Comparison of ENCODE assay signal across 15 cellular contexts in genomic region chr1:234120327-234120944, GRCh38.
A peak's percentile ranks its signal among the peaks of the same experiment; 100 is the strongest.
DNase-seq lines count a peak whose midpoint lies in the region; ATAC-seq and TF ChIP-seq lines count a peak whose summit lies in the region.
"Had no signal": no experiment of that assay in that cellular context is flagged by ENCODE, and none has a peak within 500 bp of the region (broad histone marks: within the 10 kb centered on the region; RNA-seq: fewer than 3 reads in every experiment).

No MANE protein-coding gene starts in this region.

- no peak overlapping the region for H3K9ac ChIP-seq in PC-3 (ENCODE audit: low read length)
- H3K9ac ChIP-seq: BLaER1 treated with 17β-estradiol and CSF1 and Interleukin-3, amounts not matched to agents 10 nM and 100 nM had no signal

- no peak for TF ChIP-seq POLR2A in esophagus muscularis mucosa (IDR thresholded peaks at IDR 0.05; ENCODE audit: low read depth)

- POLR2A ChIA-PET in PC-3 (lab: Charles Lee; ENCODE audit: unreplicated experiment), result no interaction called here

- DNase-seq in DMS 273 (lab: John Stamatoyannopoulos, UW; ENCODE audit: unreplicated experiment), result peak; percentile 9
- no peak for DNase-seq in DMS 273 treated with DMSO at 0.1 percent for 48 hours (lab: John Stamatoyannopoulos, UW)
- no peak for DNase-seq in PC-3
- peak; percentile 86 for DNase-seq in esophagus muscularis mucosa (ENCODE audit: extremely low spot score)
- no peak for DNase-seq in D341Med (ENCODE audit: low spot score)
- DNase-seq in NCI-H2171 treated with DMSO at 0.1 percent for 48 hours (lab: John Stamatoyannopoulos, UW), result no peak
- DNase-seq in KG1 (lab: John Stamatoyannopoulos, UW), result no peak
- DNase-seq: CD4-positive, CD25-positive, alpha-beta regulatory T cell; DMS153; DND-41; HCEC 1CT; HFFc6; KBM-7 had no signal

- H3K27ac ChIP-seq in PC-3 (ENCODE audit: low read length) (no peak overlapping the region), esophagus muscularis mucosa (replicated peaks in 1 of 4) (no peak overlapping the region)
- H3K27ac ChIP-seq: 22Rv1; BLaER1 treated with 17β-estradiol and CSF1 and Interleukin-3, amounts not matched to agents 10 nM and 100 nM had no signal

- no peaks in the 10 kb centered on the region for H3K27me3 ChIP-seq in PC-3 (ENCODE audit: low read length)
- H3K27me3 ChIP-seq in esophagus muscularis mucosa, result peaks cover 0 to 17% (median 0%) of the 10 kb centered on the region in 4 donors
- H3K27me3 ChIP-seq: BLaER1 treated with 17β-estradiol and CSF1 and Interleukin-3, amounts not matched to agents 10 nM and 100 nM had no signal

- no TSS peak for BruUV-seq in PC-3 (replicated peaks; lab: Mats Ljungman, UMichigan)

- H3K9me2 ChIP-seq in PC-3 (replicated peaks; ENCODE audit: low read length), result no peaks in the 10 kb centered on the region

- no peak overlapping the region for H2AFZ ChIP-seq in PC-3 (ENCODE audit: low read length)

- no peaks in the 10 kb centered on the region for H3K79me2 ChIP-seq in PC-3 (ENCODE audit: low read length)

- H3K36me3 ChIP-seq in PC-3 (ENCODE audit: low read depth, low read length) (no peaks in the 10 kb centered on the region), esophagus muscularis mucosa (no peaks in the 10 kb centered on the region)
- H3K36me3 ChIP-seq: BLaER1 treated with 17β-estradiol and CSF1 and Interleukin-3, amounts not matched to agents 10 nM and 100 nM had no signal

- ATAC-seq in PC-3, result peak; percentile 51; the same call in 1 of the 2 replicates

- WGBS in esophagus muscularis mucosa, result 79% methylated on average over 7 of the region's 7 CpGs

- no peak overlapping the region for H3K4me2 ChIP-seq in PC-3 (ENCODE audit: low read length)
- H3K4me2 ChIP-seq: BLaER1 treated with 17β-estradiol and CSF1 and Interleukin-3, amounts not matched to agents 10 nM and 100 nM had no signal

- intact Hi-C loops in PC-3 (cut with micrococcal nuclease) (no loop called here), esophagus muscularis mucosa (cut with DNase I) (no loop called here)

- no peak for TF ChIP-seq EP300 in esophagus muscularis mucosa (IDR thresholded peaks at IDR 0.05)

- H3K4me3 ChIP-seq in PC-3 (ENCODE audit: low read length), result no peak overlapping the region
- no peak overlapping the region for H3K4me3 ChIP-seq in esophagus muscularis mucosa
- H3K4me3 ChIP-seq: BLaER1 treated with 17β-estradiol and CSF1 and Interleukin-3, amounts not matched to agents 10 nM and 100 nM had no signal

- no peak for TF ChIP-seq CTCF in PC-3 (conservative IDR thresholded peaks at IDR 0.05; ENCODE audit: low read depth, low read length)
- TF ChIP-seq CTCF in esophagus muscularis mucosa (IDR thresholded peaks at IDR 0.05), result no peak

- CTCF ChIA-PET in PC-3 (lab: Charles Lee), result no interaction called here

- H3K4me1 ChIP-seq in PC-3 (ENCODE audit: insufficient read depth, low read length) (no peaks in the 10 kb centered on the region), esophagus muscularis mucosa (no peaks in the 10 kb centered on the region)
- H3K4me1 ChIP-seq: BLaER1 treated with 17β-estradiol and CSF1 and Interleukin-3, amounts not matched to agents 10 nM and 100 nM had no signal

- H4K20me1 ChIP-seq in PC-3 (ENCODE audit: low read length), result no peaks in the 10 kb centered on the region
- H4K20me1 ChIP-seq: BLaER1 treated with 17β-estradiol and CSF1 and Interleukin-3, amounts not matched to agents 10 nM and 100 nM had no signal

- H3K9me3 ChIP-seq in PC-3 (ENCODE audit: low read length) (no peaks in the 10 kb centered on the region), esophagus muscularis mucosa (no peaks in the 10 kb centered on the region)

- no peaks in the 10 kb centered on the region for H3F3A ChIP-seq in PC-3 (ENCODE audit: low read length, unreplicated experiment)

Comparison
In these comparisons a context has a peak if more than half of its experiments do, and no peak if none do; other contexts are left out.
1. DNase-seq: peak in DMS 273 (single experiment) and esophagus muscularis mucosa (single experiment); none in DMS 273 treated with DMSO at 0.1 percent for 48 hours (single experiment), PC-3 (single experiment), D341Med (single experiment), NCI-H2171 treated with DMSO at 0.1 percent for 48 hours (single experiment) and KG1 (single experiment).